Comparison of ENCODE assay signal across 1 cellular context in genomic region chr14:24806061-24806678, GRCh38.
TF ChIP-seq lines count a peak whose summit lies in the region.

No MANE protein-coding gene starts in this region.

TF ChIP-seq in HepG2, 621 proteins besides CTCF, POLR2A, EP300 and RAD21 (continued from another document and continues in another):
- TF ChIP-seq TFE3 (CRISPR knock-in tag; IDR thresholded peaks at IDR 0.05) = peak; percentile 64; the same call in 1 of the 2 replicates
- TF ChIP-seq PHF20 (CRISPR knock-in tag; IDR thresholded peaks at IDR 0.05) = no peak
- TF ChIP-seq ZNF24 (IDR thresholded peaks at IDR 0.05) = peak; percentile 44; the same call in 1 of the 2 replicates
- TF ChIP-seq ERF (CRISPR knock-in tag; IDR thresholded peaks at IDR 0.05) = 0 out of 2 replicates have a peak, but pooled peaks have one; percentile 53
- 0 out of 2 replicates have a peak, but pooled peaks have one; percentile 21 for TF ChIP-seq ZNF629 (CRISPR knock-in tag; conservative IDR thresholded peaks at IDR 0.05)
- TF ChIP-seq TCF7 (IDR thresholded peaks at IDR 0.05; ENCODE audit: low read depth) = no peak
- TF ChIP-seq ZNF260 (CRISPR knock-in tag; IDR thresholded peaks at IDR 0.05; ENCODE audit: borderline replicate concordance, low read depth) = no peak
- TF ChIP-seq NCOR1 (IDR thresholded peaks at IDR 0.05; ENCODE audit: borderline replicate concordance, low read length) = no peak
- TF ChIP-seq TSC22D2 (CRISPR knock-in tag; IDR thresholded peaks at IDR 0.05; ENCODE audit: borderline replicate concordance) = peak; percentile 88; the same call in 1 of the 2 replicates
- TF ChIP-seq ZBTB38 (CRISPR knock-in tag; IDR thresholded peaks at IDR 0.05) = peak; percentile 48; the same call in 1 of the 2 replicates
- TF ChIP-seq SMAD3 (CRISPR knock-in tag; IDR thresholded peaks at IDR 0.05) = peak; percentile 92
- TF ChIP-seq ZBTB14 (CRISPR knock-in tag; IDR thresholded peaks at IDR 0.05) = no peak; the same call in 1 of the 2 replicates
- no peak; the same call in 1 of the 2 replicates for TF ChIP-seq ZNF772 (CRISPR knock-in tag; IDR thresholded peaks at IDR 0.05)
- no peak for TF ChIP-seq ZNF30 (CRISPR knock-in tag; IDR thresholded peaks at IDR 0.05)
- TF ChIP-seq FOXC1 (CRISPR knock-in tag; IDR thresholded peaks at IDR 0.05; ENCODE audit: borderline replicate concordance) = peak; percentile 85
- peak; percentile 65; the same call in 1 of the 2 replicates for TF ChIP-seq SMAD9 (CRISPR knock-in tag; IDR thresholded peaks at IDR 0.05)
- 0 out of 2 replicates have a peak, but pooled peaks have one; percentile 51 for TF ChIP-seq FOXA3 (CRISPR knock-in tag; IDR thresholded peaks at IDR 0.05)
- TF ChIP-seq AHR (CRISPR knock-in tag; IDR thresholded peaks at IDR 0.05) = no peak
- TF ChIP-seq ZHX1 (CRISPR knock-in tag; IDR thresholded peaks at IDR 0.05; ENCODE audit: low read depth) = no peak
- TF ChIP-seq ZNF740 (CRISPR knock-in tag; IDR thresholded peaks at IDR 0.05) = peak; percentile 69; the same call in 1 of the 2 replicates
- TF ChIP-seq ZNF513 (CRISPR knock-in tag; conservative IDR thresholded peaks at IDR 0.05) = no peak
- TF ChIP-seq ZNF589 (CRISPR knock-in tag; conservative IDR thresholded peaks at IDR 0.05) = no peak
- TF ChIP-seq NCOA1 (CRISPR knock-in tag; IDR thresholded peaks at IDR 0.05) = no peak
- TF ChIP-seq ZNF816 (CRISPR knock-in tag; IDR thresholded peaks at IDR 0.05; ENCODE audit: borderline replicate concordance) = no peak
- TF ChIP-seq ZNF574 (CRISPR knock-in tag; IDR thresholded peaks at IDR 0.05) = peak; percentile 53; the same call in 1 of the 2 replicates
- TF ChIP-seq TGIF2 (CRISPR knock-in tag; IDR thresholded peaks at IDR 0.05) = no peak
- TF ChIP-seq XBP1 (CRISPR knock-in tag; IDR thresholded peaks at IDR 0.05) = 0 out of 2 replicates have a peak, but pooled peaks have one; percentile 41
- peak; percentile 16; the same call in 1 of the 2 replicates for TF ChIP-seq SIN3B (IDR thresholded peaks at IDR 0.05; ENCODE audit: low read length)
- no peak for TF ChIP-seq ZNF639 (CRISPR knock-in tag; conservative IDR thresholded peaks at IDR 0.05)
- 0 out of 2 replicates have a peak, but pooled peaks have one; percentile 37 for TF ChIP-seq EED (CRISPR knock-in tag; IDR thresholded peaks at IDR 0.05)
- TF ChIP-seq ZNF142 (CRISPR knock-in tag; IDR thresholded peaks at IDR 0.05) = peak; percentile 76
- no peak for TF ChIP-seq USF2 (IDR thresholded peaks at IDR 0.05; ENCODE audit: low read depth, low read length)
- TF ChIP-seq USF2 (CRISPR knock-in tag; IDR thresholded peaks at IDR 0.05; ENCODE audit: borderline replicate concordance) = no peak
- no peak for TF ChIP-seq NRL (CRISPR knock-in tag; IDR thresholded peaks at IDR 0.05; ENCODE audit: borderline replicate concordance)
- 0 out of 2 replicates have a peak, but pooled peaks have one; percentile 79 for TF ChIP-seq BORCS8-MEF2B (CRISPR knock-in tag; IDR thresholded peaks at IDR 0.05)
- TF ChIP-seq KAT7 (CRISPR knock-in tag; IDR thresholded peaks at IDR 0.05; ENCODE audit: borderline replicate concordance) = 0 out of 2 replicates have a peak, but pooled peaks have one; percentile 65
- peak; percentile 67; the same call in 1 of the 2 replicates for TF ChIP-seq MYPOP (CRISPR knock-in tag; IDR thresholded peaks at IDR 0.05)
- TF ChIP-seq HNRNPH1 (optimal IDR thresholded peaks at IDR 0.05; ENCODE audit: low read depth, low read length) = no peak
- TF ChIP-seq ZNF530 (CRISPR knock-in tag; IDR thresholded peaks at IDR 0.05; ENCODE audit: low read depth) = no peak
